Comparison of ENCODE assay signal across 11 cellular contexts in the genomic region with DNA sequence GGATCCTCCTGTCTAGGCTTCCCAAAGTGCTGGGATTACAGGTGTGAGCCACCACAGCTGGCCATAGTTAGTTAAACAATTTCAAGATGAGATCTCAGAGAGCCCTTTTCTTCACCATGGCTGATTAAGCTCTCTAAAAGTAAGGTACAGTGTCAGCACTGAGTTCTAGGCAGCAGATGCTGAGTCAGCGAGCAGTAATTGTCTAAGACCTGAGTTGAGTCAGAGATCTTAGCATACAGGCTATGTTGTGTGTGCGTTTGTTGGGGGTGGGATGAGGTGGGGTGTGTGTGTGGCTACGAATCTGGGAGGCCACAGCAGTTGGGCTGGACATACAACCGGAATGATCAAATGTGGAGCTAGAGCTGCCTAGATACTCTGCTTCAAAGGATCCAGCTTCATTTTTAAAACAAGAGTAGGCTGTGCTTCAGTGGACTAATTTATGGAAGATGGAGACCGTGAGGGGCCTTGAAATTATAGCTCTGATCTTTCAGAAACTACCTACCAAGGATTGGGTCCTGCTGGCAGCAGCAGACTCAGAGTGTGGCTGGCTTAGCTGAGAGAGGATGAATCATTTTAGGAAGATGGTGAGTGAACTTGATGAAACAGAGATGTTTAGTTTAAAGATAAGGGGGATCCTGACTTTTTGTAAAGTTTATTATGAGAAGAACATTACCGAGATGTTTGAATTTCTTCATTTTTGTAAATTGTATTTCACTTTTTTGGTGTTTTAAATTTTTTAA. TPM values are rescaled to one million over a fixed set of nuclear protein-coding genes. Genes with fewer than 3 reads are reported as not detected.
A peak's percentile ranks its signal among the peaks of the same experiment; 100 is the strongest.
DNase-seq lines count a peak whose midpoint lies in the region; ATAC-seq and TF ChIP-seq lines count a peak whose summit lies in the region.
"Had no signal": no experiment of that assay in that cellular context is flagged by ENCODE, and none has a peak within 500 bp of the region (broad histone marks: within the 10 kb centered on the region; RNA-seq: fewer than 3 reads in every experiment).

No MANE protein-coding gene starts in this region.

- no peaks in the 10 kb centered on the region for H3K36me3 ChIP-seq in neuronal stem cell (replicated peaks in 1 of 2; ENCODE audit: control insufficient read depth in 2 of 2, insufficient read depth in 2 of 2, low read length in 2 of 2)
- H3K36me3 ChIP-seq: tibial artery had no signal

- no peak overlapping the region for H4K91ac ChIP-seq in neuronal stem cell (ENCODE audit: low read depth, low read length, poor library complexity)

- no peak overlapping the region for H2BK120ac ChIP-seq in neuronal stem cell (ENCODE audit: low read depth, low read length)

- no peak overlapping the region for H2BK15ac ChIP-seq in neuronal stem cell (ENCODE audit: low read length)

- H3K4me2 ChIP-seq in neuronal stem cell (ENCODE audit: insufficient read depth, low read length, poor library complexity, severe bottlenecking) = no peak overlapping the region

- H2BK5ac ChIP-seq in neuronal stem cell (ENCODE audit: low read length) = no peak overlapping the region

- ATAC-seq in activated T-cell treated with anti-CD3 and anti-CD28 coated beads, Interleukin-2, amount 50 U/mL, for 4 hours = peak; percentile 60 to 69
- ATAC-seq in GM21528 (IDR thresholded peaks at IDR 0.05; ENCODE audit: low FRiP score, unreplicated experiment) = no peak

- H3K18ac ChIP-seq in neuronal stem cell (ENCODE audit: low read length) = no peak overlapping the region

- no peaks in the 10 kb centered on the region for H3K4me1 ChIP-seq in neuronal stem cell (ENCODE audit: control insufficient read depth in 2 of 2, insufficient read depth in 1 of 2, low read depth in 1 of 2, low read length in 2 of 2)
- H3K4me1 ChIP-seq: tibial artery had no signal

- no peak overlapping the region for H2BK12ac ChIP-seq in neuronal stem cell (ENCODE audit: low read length)

- DNase-seq in activated T-cell treated with anti-CD3 and anti-CD28 coated beads, Interleukin-2, amount 50 U/mL, for 4 hours = no peak
- no peak for DNase-seq in activated T-cell treated with anti-CD3 and anti-CD28 coated beads for 4 hours
- peak; percentile 45 for DNase-seq in LHCN-M2 (ENCODE audit: low read depth)
- DNase-seq in astrocyte of the spinal cord (ENCODE audit: low read depth, low spot score) = peak; percentile 57
- no peak for DNase-seq in neuronal stem cell (ENCODE audit: low spot score)
- DNase-seq in hepatic stellate cell (ENCODE audit: low spot score) = no peak
- no peak for DNase-seq in CD1c-positive myeloid dendritic cell (ENCODE audit: extremely low spot score)
- DNase-seq: NCI-H1436 treated with DMSO at 0.1 percent for 48 hours, tibial artery had no signal

- peaks cover 23% of the 10 kb centered on the region for H3K4me1 Mint-ChIP-seq in activated T-cell treated with anti-CD3 and anti-CD28 coated beads, Interleukin-2, amount 50 U/mL, for 4 hours (ENCODE audit: low read depth)

- H3K23ac ChIP-seq in neuronal stem cell (ENCODE audit: low read depth, low read length, poor library complexity) = no peak overlapping the region

- H3K27me3 ChIP-seq in neuronal stem cell (ENCODE audit: control insufficient read depth in 3 of 3, insufficient read depth in 3 of 3, low read depth in 1 of 3, low read length in 3 of 3) = peaks cover 0 to 8% (median 0%) of the 10 kb centered on the region in 3 experiments
- H3K27me3 ChIP-seq: tibial artery had no signal

- no peak overlapping the region for H3K14ac ChIP-seq in neuronal stem cell (ENCODE audit: low read length)

- H2AK5ac ChIP-seq in neuronal stem cell (ENCODE audit: low read depth, low read length) = no peak overlapping the region

- no peak for TF ChIP-seq CTCF in astrocyte of the spinal cord (IDR thresholded peaks at IDR 0.05; ENCODE audit: low read depth, low read length)

- no peak overlapping the region for H4K8ac ChIP-seq in neuronal stem cell (ENCODE audit: low read depth, low read length)

- no peak overlapping the region for H3K27ac ChIP-seq in neuronal stem cell (replicated peaks; ENCODE audit: low read length)
- H3K27ac ChIP-seq: tibial artery had no signal

- peaks cover 2% of the 10 kb centered on the region for H3K36me3 Mint-ChIP-seq in activated T-cell treated with anti-CD3 and anti-CD28 coated beads, Interleukin-2, amount 50 U/mL, for 4 hours (ENCODE audit: insufficient read depth)

- H3K79me1 ChIP-seq in neuronal stem cell (ENCODE audit: low read depth, low read length) = no peaks in the 10 kb centered on the region

- no peaks in the 10 kb centered on the region for H3K27me3 Mint-ChIP-seq in activated T-cell treated with anti-CD3 and anti-CD28 coated beads, Interleukin-2, amount 50 U/mL, for 4 hours (ENCODE audit: low read depth)

- H3K4me3 ChIP-seq in astrocyte of the spinal cord (ENCODE audit: low read depth, low read length) (no peak overlapping the region), neuronal stem cell (ENCODE audit: low read length in 2 of 2) (no peak overlapping the region)
- H3K4me3 ChIP-seq: lung, tibial artery had no signal

- no peaks in the 10 kb centered on the region for H3K9me3 ChIP-seq in neuronal stem cell (replicated peaks in 1 of 2; ENCODE audit: control insufficient read depth in 2 of 2, insufficient read depth in 1 of 2, low read depth in 1 of 2, low read length in 2 of 2)
- H3K9me3 ChIP-seq: tibial artery had no signal

- H2AFZ ChIP-seq in neuronal stem cell (ENCODE audit: low read length) = peak overlapping the region; percentile 29

- H3K4me3 Mint-ChIP-seq in activated T-cell treated with anti-CD3 and anti-CD28 coated beads, Interleukin-2, amount 50 U/mL, for 4 hours = no peak overlapping the region

- in situ Hi-C loops in astrocyte of the spinal cord (cut with HindIII; ENCODE audit: low sequenced_read_pairs) = no loop called here

- WGBS in neuronal stem cell (ENCODE audit: extremely low coverage in 2 of 2, insufficient read length in 2 of 2, insufficient replicate concordance in 1 of 2), 2 donors = no CpG with 5 or more reads among the region's 6 CpGs

- H3K4ac ChIP-seq in neuronal stem cell (ENCODE audit: low read length) = no peak overlapping the region

- no peak overlapping the region for H3K9ac ChIP-seq in neuronal stem cell (ENCODE audit: low read depth, low read length, poor library complexity)

- no peaks in the 10 kb centered on the region for H3K9me3 Mint-ChIP-seq in activated T-cell treated with anti-CD3 and anti-CD28 coated beads, Interleukin-2, amount 50 U/mL, for 4 hours

RNA-seq across cellular contexts. Expression of a gene that starts 17.5 kb away (rescaled TPM):
- 100 to 1,000 TPM; 139 to 152 (median 143) TPM for total RNA-seq in activated T-cell treated with anti-CD3 and anti-CD28 coated beads, Interleukin-2, amount 50 U/mL, for 4 hours
- 183 and 198 TPM in 2 replicates for total RNA-seq in LHCN-M2 (2014; rRNA removed)
- polyA plus RNA-seq in LHCN-M2 (2012) = 125 TPM
- 128 TPM for polyA plus RNA-seq in neuronal stem cell (2013, experiment 1 of 2)
- polyA plus RNA-seq in neuronal stem cell (2013, experiment 2 of 2) = 133 TPM

Comparison
In these comparisons a context has a peak if more than half of its experiments do, and no peak if none do; other contexts are left out.
1. DNase-seq: peak in LHCN-M2 (single experiment) and astrocyte of the spinal cord (single experiment); none in activated T-cell treated with anti-CD3 and anti-CD28 coated beads, Interleukin-2, amount 50 U/mL, for 4 hours (single experiment), activated T-cell treated with anti-CD3 and anti-CD28 coated beads for 4 hours (single experiment), neuronal stem cell (single experiment), hepatic stellate cell (single experiment) and CD1c-positive myeloid dendritic cell (single experiment).